Comparison of ENCODE assay signal across 10 cellular contexts in the genomic region with DNA sequence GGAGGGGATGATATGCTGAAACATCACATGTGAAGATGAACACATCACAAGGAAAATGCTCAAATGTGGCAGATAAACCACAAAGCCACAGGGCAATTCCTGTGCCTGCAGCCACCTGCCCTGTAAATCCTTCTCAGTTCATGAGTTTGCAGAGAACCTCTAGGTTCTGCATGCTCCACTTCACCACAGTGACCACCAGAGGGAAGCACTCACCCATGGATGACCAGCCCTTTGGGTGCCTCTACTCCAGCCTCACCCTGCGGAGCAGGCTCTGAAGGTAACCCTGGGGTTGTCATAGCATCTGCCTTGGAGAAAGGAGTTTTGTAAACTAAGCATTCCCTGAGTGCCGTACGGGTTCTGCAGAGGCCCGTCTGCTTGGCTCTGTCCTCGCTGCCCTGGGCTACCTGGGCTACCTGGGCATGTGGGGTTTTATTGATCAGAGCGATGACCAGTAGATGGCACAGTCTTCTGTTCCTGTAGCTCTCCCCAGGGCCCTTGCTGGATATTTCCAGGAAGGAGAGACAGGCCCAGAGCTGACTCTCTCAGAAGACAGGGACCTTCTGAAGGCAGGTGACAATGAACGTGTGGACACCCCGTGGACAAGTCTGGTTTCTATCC. TPM values are rescaled to one million over a fixed set of nuclear protein-coding genes. Genes with fewer than 3 reads are reported as not detected.
DNase-seq lines count a peak whose midpoint lies in the region; ATAC-seq and TF ChIP-seq lines count a peak whose summit lies in the region.
"Had no signal": no experiment of that assay in that cellular context is flagged by ENCODE, and none has a peak within 500 bp of the region (broad histone marks: within the 10 kb centered on the region; RNA-seq: fewer than 3 reads in every experiment).

No MANE protein-coding gene starts in this region.

- H3K36me3 ChIP-seq in thoracic aorta = no peaks in the 10 kb centered on the region

- in situ Hi-C loops in SK-MEL-5 (cut with HindIII; ENCODE audit: low pct_unique_long_range_greater_than_20kb, low sequenced_read_pairs) = no loop called here

- ATAC-seq in GM21529 (IDR thresholded peaks at IDR 0.05; ENCODE audit: unreplicated experiment) (peak; percentile 59), foreskin keratinocyte (peak; percentile 74), thoracic aorta (ENCODE audit: insufficient number of reproducible peaks, low FRiP score, low read depth) (no peak)

- TF ChIP-seq CTCF in foreskin keratinocyte (conservative IDR thresholded peaks at IDR 0.05) (peak; percentile 60), thoracic aorta (IDR thresholded peaks at IDR 0.05) (peak; percentile 12)

- no peaks in the 10 kb centered on the region for H3K9me3 ChIP-seq in thoracic aorta

- H3K27ac ChIP-seq in foreskin keratinocyte = no peak overlapping the region
- no peak overlapping the region for H3K27ac ChIP-seq in thoracic aorta

- DNase-seq in NCI-H1417 (lab: John Stamatoyannopoulos, UW) = peak in 2 of 3 experiments; percentile 2 to 48
- DNase-seq in NCI-H1417 treated with DMSO at 0.1 percent for 48 hours (lab: John Stamatoyannopoulos, UW) = no peak
- DNase-seq in SK-MEL-5 (ENCODE audit: low read depth, low spot score) = peak; percentile 76
- peak; percentile 11 to 21 for DNase-seq in foreskin keratinocyte
- DNase-seq in thoracic aorta (ENCODE audit: low spot score) = no peak
- no peak for DNase-seq in activated effector memory CD4-positive, alpha-beta T cell treated with Interleukin-2 at 50 U/mL for 16 hours
- DNase-seq in mesenteric fat pad (ENCODE audit: low spot score) = no peak
- DNase-seq: right cardiac atrium had no signal

- H3K4me1 ChIP-seq in foreskin keratinocyte (no peaks in the 10 kb centered on the region), thoracic aorta (ENCODE audit: control insufficient read depth in 1 of 2, low read depth in 2 of 2) (no peaks in the 10 kb centered on the region)

- no peak overlapping the region for H3K4me3 ChIP-seq in thoracic aorta

- no peaks in the 10 kb centered on the region for H3K27me3 ChIP-seq in foreskin keratinocyte
- no peaks in the 10 kb centered on the region for H3K27me3 ChIP-seq in thoracic aorta (replicated peaks; ENCODE audit: insufficient read depth)

RNA-seq across cellular contexts. Expression of a gene that starts 31.7 kb away (rescaled TPM):
- total RNA-seq in SK-MEL-5 (2014; rRNA removed; shearing (Covaris generic)) = 36.4 and 48.3 TPM in 2 replicates
- 114 and 130 TPM in 2 replicates for polyA plus RNA-seq in SK-MEL-5 (2015; cell fraction: cytosol; rRNA removed)
- polyA plus RNA-seq in SK-MEL-5 (2015; cell fraction: nucleus; rRNA removed) = 4.7 and 7.8 TPM in 2 replicates
- total RNA-seq in foreskin keratinocyte (not detected in 2 replicates), thoracic aorta (not detected), mesenteric fat pad (not detected)
- not detected in 2 replicates for polyA plus RNA-seq in foreskin keratinocyte
- total RNA-seq: Daoy, right cardiac atrium had no signal
- polyA plus RNA-seq: right cardiac atrium had no signal

RNA-seq across cellular contexts. Expression of a gene that starts 44.1 kb away (rescaled TPM):
- not detected in 2 replicates for total RNA-seq in SK-MEL-5 (2014; rRNA removed; shearing (Covaris generic))
- 2.7 and 4.2 TPM in 2 replicates for polyA plus RNA-seq in SK-MEL-5 (2015; cell fraction: cytosol; rRNA removed)
- not detected in 2 replicates for polyA plus RNA-seq in SK-MEL-5 (2015; cell fraction: nucleus; rRNA removed)
- total RNA-seq in foreskin keratinocyte (not detected in 2 replicates), thoracic aorta (not detected), mesenteric fat pad (not detected)
- not detected in 2 replicates for polyA plus RNA-seq in foreskin keratinocyte
- total RNA-seq: Daoy, right cardiac atrium had no signal
- polyA plus RNA-seq: right cardiac atrium had no signal

Comparison
In these comparisons a context has a peak if more than half of its experiments do, and no peak if none do; other contexts are left out.
1. DNase-seq: peak in NCI-H1417 (2 of 3), SK-MEL-5 (single experiment) and foreskin keratinocyte (2 of 2); none in NCI-H1417 treated with DMSO at 0.1 percent for 48 hours (single experiment), thoracic aorta (single experiment), activated effector memory CD4-positive, alpha-beta T cell treated with Interleukin-2 at 50 U/mL for 16 hours (single experiment) and mesenteric fat pad (single experiment).
2. RNA of a gene that starts 31.7 kb away (total RNA-seq): 36.4 to 48.3 TPM in SK-MEL-5; not detected in foreskin keratinocyte, not detected in thoracic aorta and not detected in mesenteric fat pad (single experiment); every median in the first group is over 10 times any median in the second.